Comparison of ENCODE assay signal across 12 cellular contexts in genomic region chr11:61832758-61833157, GRCh38. TPM values are rescaled to one million over a fixed set of nuclear protein-coding genes. Genes with fewer than 3 reads are reported as not detected.
DNase-seq lines count a peak whose midpoint lies in the region; ATAC-seq and TF ChIP-seq lines count a peak whose summit lies in the region.
"Had no signal": no experiment of that assay in that cellular context is flagged by ENCODE, and none has a peak within 500 bp of the region (broad histone marks: within the 10 kb centered on the region; RNA-seq: fewer than 3 reads in every experiment).

No MANE protein-coding gene starts in this region.

- peak overlapping the region; percentile 71; the same call in 1 of the 2 replicates for H3K4me2 ChIP-seq in OCI-LY1 (ENCODE audit: low read length)
- no peak overlapping the region for H3K4me2 ChIP-seq in osteoblast (ENCODE audit: insufficient read depth, low read length)

- no peaks in the 10 kb centered on the region for H3K9me3 Mint-ChIP-seq in activated naive CD8-positive, alpha-beta T cell treated with anti-CD3 and anti-CD28 coated beads, Interleukin-2, amount 10 ng/mL, durations not matched to agents 7 days and 5 days
- H3K9me3 Mint-ChIP-seq in activated naive CD8-positive, alpha-beta T cell treated with anti-CD3 and anti-CD28 coated beads, Interleukin-2, amount 50 U/mL, for 24 hours, result no peaks in the 10 kb centered on the region

- H3K9ac ChIP-seq in OCI-LY1 (ENCODE audit: low read length), result peak overlapping the region; percentile 62; the same call in 1 of the 2 replicates

- H3K27me3 ChIP-seq in OCI-LY1 (ENCODE audit: insufficient read depth, low read length), result no peaks in the 10 kb centered on the region
- H3K27me3 ChIP-seq in heart right ventricle, result peaks cover 0 to 11% (median 0%) of the 10 kb centered on the region in 7 donors
- no peaks in the 10 kb centered on the region for H3K27me3 ChIP-seq in testis
- H3K27me3 ChIP-seq in osteoblast (ENCODE audit: insufficient read depth, low read length), result no peaks in the 10 kb centered on the region
- H3K27me3 ChIP-seq: gastroesophageal sphincter had no signal

- 37 to 45% methylated on average over 7 of the region's 7 CpGs for WGBS in heart right ventricle, 2 donors
- 59 to 69% methylated on average over 7 of the region's 7 CpGs for WGBS in testis, 2 donors

- peaks cover 42% of the 10 kb centered on the region for H3K36me3 Mint-ChIP-seq in activated naive CD8-positive, alpha-beta T cell treated with anti-CD3 and anti-CD28 coated beads, Interleukin-2, amount 10 ng/mL, durations not matched to agents 7 days and 5 days
- H3K36me3 Mint-ChIP-seq in activated naive CD8-positive, alpha-beta T cell treated with anti-CD3 and anti-CD28 coated beads, Interleukin-2, amount 50 U/mL, for 24 hours (ENCODE audit: low read depth), result no peaks in the 10 kb centered on the region

- H3K9me3 ChIP-seq in OCI-LY1 (ENCODE audit: low read length) (no peaks in the 10 kb centered on the region), heart right ventricle (no peaks in the 10 kb centered on the region), testis (no peaks in the 10 kb centered on the region), osteoblast (ENCODE audit: low read depth, low read length) (no peaks in the 10 kb centered on the region)
- H3K9me3 ChIP-seq: gastroesophageal sphincter had no signal

- intact Hi-C loops in heart right ventricle (cut with DNase I), result loop anchor here in 1 of 10 donors (5.0 kb wide), 1 partner anchor 35 kb away; no protein-coding TSS in a partner anchor
- intact Hi-C loops in testis (cut with DNase I; ENCODE audit: low total_unique reads), result no loop called here

- peak overlapping the region; percentile 96 for H3K27ac ChIP-seq in OCI-LY1 (ENCODE audit: low read depth, low read length, poor library complexity, severe bottlenecking)
- H3K27ac ChIP-seq in heart right ventricle, result peak overlapping the region in 4 of 10 donors; percentile 3 to 82 (median 14)
- H3K27ac ChIP-seq in testis, result no peak overlapping the region
- no peak overlapping the region for H3K27ac ChIP-seq in osteoblast (ENCODE audit: low read depth, low read length)

- TF ChIP-seq CTCF in OCI-LY1 (IDR thresholded peaks at IDR 0.05; ENCODE audit: low read length), result no peak
- no peak for TF ChIP-seq CTCF in heart right ventricle (IDR thresholded peaks at IDR 0.05)
- no peak for TF ChIP-seq CTCF in testis (IDR thresholded peaks at IDR 0.05)
- TF ChIP-seq CTCF in osteoblast (IDR thresholded peaks at IDR 0.05; ENCODE audit: extremely low read depth, low read depth, low read length), result no peak

- peaks cover 54% of the 10 kb centered on the region for H3K4me1 Mint-ChIP-seq in activated naive CD8-positive, alpha-beta T cell treated with anti-CD3 and anti-CD28 coated beads, Interleukin-2, amount 10 ng/mL, durations not matched to agents 7 days and 5 days
- peaks cover 38% of the 10 kb centered on the region for H3K4me1 Mint-ChIP-seq in activated naive CD8-positive, alpha-beta T cell treated with anti-CD3 and anti-CD28 coated beads, Interleukin-2, amount 50 U/mL, for 24 hours

- H3K79me2 ChIP-seq in OCI-LY1 (ENCODE audit: insufficient read depth, low read length), result peaks cover 10% of the 10 kb centered on the region; the same call in 1 of the 2 replicates
- peaks cover 39% of the 10 kb centered on the region for H3K79me2 ChIP-seq in osteoblast (ENCODE audit: insufficient read depth, low read length)

- no peak for ATAC-seq in activated naive CD8-positive, alpha-beta T cell treated with anti-CD3 and anti-CD28 coated beads, Interleukin-2, amount 10 ng/mL, durations not matched to agents 7 days and 5 days (ENCODE audit: low read depth)
- no peak for ATAC-seq in activated naive CD8-positive, alpha-beta T cell treated with anti-CD3 and anti-CD28 coated beads, Interleukin-2, amount 50 U/mL, for 24 hours
- ATAC-seq in heart right ventricle (peak in 3 of 8 donors; percentile 7 to 51 (median 49)), HG02938 (IDR thresholded peaks at IDR 0.05; ENCODE audit: unreplicated experiment) (no peak)
- ATAC-seq: gastroesophageal sphincter had no signal

- H3K4me3 ChIP-seq in OCI-LY1 (ENCODE audit: low read depth, low read length, poor library complexity, severe bottlenecking) (peak overlapping the region; percentile 72), heart right ventricle (no peak overlapping the region), testis (no peak overlapping the region), osteoblast (ENCODE audit: insufficient read depth, low read length) (no peak overlapping the region)
- H3K4me3 ChIP-seq: gastroesophageal sphincter had no signal

- H3K27ac Mint-ChIP-seq in activated naive CD8-positive, alpha-beta T cell treated with anti-CD3 and anti-CD28 coated beads, Interleukin-2, amount 10 ng/mL, durations not matched to agents 7 days and 5 days, result peak overlapping the region; percentile 96
- H3K27ac Mint-ChIP-seq in activated naive CD8-positive, alpha-beta T cell treated with anti-CD3 and anti-CD28 coated beads, Interleukin-2, amount 50 U/mL, for 24 hours, result no peak overlapping the region

- no peaks in the 10 kb centered on the region for H3K27me3 Mint-ChIP-seq in activated naive CD8-positive, alpha-beta T cell treated with anti-CD3 and anti-CD28 coated beads, Interleukin-2, amount 10 ng/mL, durations not matched to agents 7 days and 5 days
- peaks cover 26% of the 10 kb centered on the region for H3K27me3 Mint-ChIP-seq in activated naive CD8-positive, alpha-beta T cell treated with anti-CD3 and anti-CD28 coated beads, Interleukin-2, amount 50 U/mL, for 24 hours

- H4K20me1 ChIP-seq in OCI-LY1 (ENCODE audit: insufficient read depth, low read length), result no peaks in the 10 kb centered on the region
- peaks cover 20% of the 10 kb centered on the region for H4K20me1 ChIP-seq in osteoblast (ENCODE audit: insufficient read depth, low read length)

- H3K36me3 ChIP-seq in OCI-LY1 (ENCODE audit: insufficient read depth, low read length), result peaks cover 7% of the 10 kb centered on the region; the same call in 1 of the 2 replicates
- H3K36me3 ChIP-seq in heart right ventricle, result peaks cover 0 to 2% (median 0%) of the 10 kb centered on the region in 9 donors
- no peaks in the 10 kb centered on the region for H3K36me3 ChIP-seq in testis (ENCODE audit: low read depth, missing control alignments)
- no peaks in the 10 kb centered on the region for H3K36me3 ChIP-seq in osteoblast (ENCODE audit: insufficient read depth, low read length)

- DNase-seq in activated naive CD8-positive, alpha-beta T cell treated with anti-CD3 and anti-CD28 coated beads, Interleukin-2, amount 10 ng/mL, durations not matched to agents 7 days and 5 days, result no peak
- DNase-seq in activated naive CD8-positive, alpha-beta T cell treated with anti-CD3 and anti-CD28 coated beads, Interleukin-2, amount 50 U/mL, for 24 hours, result no peak
- peak; percentile 41 to 43 for DNase-seq in heart right ventricle
- DNase-seq in testis, result peak; percentile 51
- no peak for DNase-seq in HuH-7 (ENCODE audit: low spot score)
- no peak for DNase-seq in osteoblast (ENCODE audit: insufficient read length, low spot score, missing footprints)
- DNase-seq: effector CD8-positive, alpha-beta T cell; IMR-90; NCI-H2171 had no signal

- no peak for TF ChIP-seq POLR2A in testis (IDR thresholded peaks at IDR 0.05)

- H3K9me2 ChIP-seq in OCI-LY1 (ENCODE audit: low read depth, low read length), result no peaks in the 10 kb centered on the region

- POLR2A ChIA-PET in activated naive CD8-positive, alpha-beta T cell treated with anti-CD3 and anti-CD28 coated beads, Interleukin-2, amount 10 ng/mL, durations not matched to agents 7 days and 5 days (lab: Charles Lee), result interaction anchor here (1.9 kb wide), 1 partner anchor 12 kb away, joined by 6 read pairs; no protein-coding TSS in a partner anchor

- peak overlapping the region; percentile 94 for H3K4me3 Mint-ChIP-seq in activated naive CD8-positive, alpha-beta T cell treated with anti-CD3 and anti-CD28 coated beads, Interleukin-2, amount 10 ng/mL, durations not matched to agents 7 days and 5 days
- no peak overlapping the region for H3K4me3 Mint-ChIP-seq in activated naive CD8-positive, alpha-beta T cell treated with anti-CD3 and anti-CD28 coated beads, Interleukin-2, amount 50 U/mL, for 24 hours

- peaks cover 67% of the 10 kb centered on the region for H3K4me1 ChIP-seq in OCI-LY1 (ENCODE audit: insufficient read depth, low read length, severe bottlenecking)
- H3K4me1 ChIP-seq in heart right ventricle, result peaks cover 15 to 79% (median 62%) of the 10 kb centered on the region in 9 donors
- H3K4me1 ChIP-seq in testis, result peaks cover 51% of the 10 kb centered on the region
- H3K4me1 ChIP-seq in osteoblast (ENCODE audit: insufficient read depth, low read length), result peaks cover 19% of the 10 kb centered on the region

- no peaks in the 10 kb centered on the region for H3F3A ChIP-seq in OCI-LY1 (ENCODE audit: insufficient read depth, low read length)

- H2AFZ ChIP-seq in OCI-LY1 (ENCODE audit: low read length), result no peak overlapping the region
- no peak overlapping the region for H2AFZ ChIP-seq in osteoblast (ENCODE audit: low read length)

RNA-seq across cellular contexts. Expression of gene FADS2, which starts 4.7 kb away (rescaled TPM):
- total RNA-seq in activated naive CD8-positive, alpha-beta T cell treated with anti-CD3 and anti-CD28 coated beads, Interleukin-2, amount 10 ng/mL, durations not matched to agents 7 days and 5 days, result 100 to 1,000 TPM; 245 to 280 TPM
- 10 to 100 TPM; 15.1 to 37.0 (median 23.5) TPM for total RNA-seq in heart right ventricle
- polyA plus RNA-seq in heart right ventricle, result 10 to 100 TPM; 12.2 to 31.6 TPM
- total RNA-seq in testis, result 100 to 1,000 TPM in 1 of 2 donors, 10 to 100 TPM in 1; 73.5 to 123 TPM
- polyA plus RNA-seq in testis (ENCODE audit: insufficient read depth, low read depth, low replicate concordance), result 80.8 TPM
- total RNA-seq in osteoblast, result 258 and 275 TPM in 2 replicates

RNA-seq across cellular contexts. Expression of gene FADS1, which starts 16.0 kb away (rescaled TPM):
- total RNA-seq in activated naive CD8-positive, alpha-beta T cell treated with anti-CD3 and anti-CD28 coated beads, Interleukin-2, amount 10 ng/mL, durations not matched to agents 7 days and 5 days, result 10 to 100 TPM; 53.2 to 54.7 TPM
- 10 to 100 TPM; 16.4 to 37.4 (median 25.4) TPM for total RNA-seq in heart right ventricle
- 10 to 100 TPM; 13.8 to 35.2 TPM for polyA plus RNA-seq in heart right ventricle
- total RNA-seq in testis, result 10 to 100 TPM; 24.5 to 39.8 TPM
- polyA plus RNA-seq in testis (ENCODE audit: insufficient read depth, low read depth, low replicate concordance), result 21.1 TPM
- total RNA-seq in osteoblast, result 303 and 323 TPM in 2 replicates

RNA-seq across cellular contexts. Expression of gene FEN1, which starts 40.0 kb away (rescaled TPM):
- total RNA-seq in activated naive CD8-positive, alpha-beta T cell treated with anti-CD3 and anti-CD28 coated beads, Interleukin-2, amount 10 ng/mL, durations not matched to agents 7 days and 5 days, result 10 to 100 TPM; 87.1 to 88.7 TPM
- total RNA-seq in heart right ventricle, result 1 to 10 TPM; 3.7 to 8.6 (median 6.2) TPM
- 1 to 10 TPM; 2.1 to 8.8 TPM for polyA plus RNA-seq in heart right ventricle
- total RNA-seq in testis, result 10 to 100 TPM; 22.7 to 31.5 TPM
- 27.3 TPM for polyA plus RNA-seq in testis (ENCODE audit: insufficient read depth, low read depth, low replicate concordance)
- 7.7 and 9.0 TPM in 2 replicates for total RNA-seq in osteoblast

RNA-seq across cellular contexts. Expression of gene TMEM258, which starts 40.4 kb away (rescaled TPM):
- 100 to 1,000 TPM; 127 to 140 TPM for total RNA-seq in activated naive CD8-positive, alpha-beta T cell treated with anti-CD3 and anti-CD28 coated beads, Interleukin-2, amount 10 ng/mL, durations not matched to agents 7 days and 5 days
- total RNA-seq in heart right ventricle, result 100 to 1,000 TPM in 9 of 10 donors, 10 to 100 TPM in 1; 98.9 to 142 (median 109) TPM
- polyA plus RNA-seq in heart right ventricle, result 100 to 1,000 TPM in 1 of 2 donors, 10 to 100 TPM in 1; 80.7 to 273 TPM
- total RNA-seq in testis, result 10 to 100 TPM; 46.7 to 55.6 TPM
- polyA plus RNA-seq in testis (ENCODE audit: insufficient read depth, low read depth, low replicate concordance), result 162 TPM
- total RNA-seq in osteoblast, result 63.3 and 81.9 TPM in 2 replicates

RNA-seq across cellular contexts. Expression of gene FADS3, which starts 58.6 kb away (rescaled TPM):
- 1 to 10 TPM; 4.7 TPM for total RNA-seq in activated naive CD8-positive, alpha-beta T cell treated with anti-CD3 and anti-CD28 coated beads, Interleukin-2, amount 10 ng/mL, durations not matched to agents 7 days and 5 days
- total RNA-seq in heart right ventricle, result 100 to 1,000 TPM in 1 of 10 donors, 10 to 100 TPM in 9; 54.9 to 119 (median 71.1) TPM
- polyA plus RNA-seq in heart right ventricle, result 100 to 1,000 TPM; 119 to 217 TPM
- total RNA-seq in testis, result 10 to 100 TPM; 50.6 to 88.5 TPM
- 20.5 TPM for polyA plus RNA-seq in testis (ENCODE audit: insufficient read depth, low read depth, low replicate concordance)
- 127 and 144 TPM in 2 replicates for total RNA-seq in osteoblast

Comparison
In these comparisons a context has a peak if more than half of its experiments do, and no peak if none do; other contexts are left out.
1. DNase-seq: peak in heart right ventricle (2 of 2) and testis (single experiment); none in activated naive CD8-positive, alpha-beta T cell treated with anti-CD3 and anti-CD28 coated beads, Interleukin-2, amount 10 ng/mL, durations not matched to agents 7 days and 5 days (single experiment), activated naive CD8-positive, alpha-beta T cell treated with anti-CD3 and anti-CD28 coated beads, Interleukin-2, amount 50 U/mL, for 24 hours (single experiment), HuH-7 (single experiment) and osteoblast (single experiment).